In genomic region chr3:164452707-164453106, GRCh38 we compare ENCODE assay signal across 12 cellular contexts.
"Had no signal": no experiment of that assay in that cellular context is flagged by ENCODE, and none has a peak within 500 bp of the region (broad histone marks: within the 10 kb centered on the region; RNA-seq: fewer than 3 reads in every experiment).

No MANE protein-coding gene starts in this region.

- H3K27me3 ChIP-seq: right lobe of liver had no signal

- H3K9me3 ChIP-seq: psoas muscle, right lobe of liver, thoracic aorta had no signal

- H3K4me1 ChIP-seq: psoas muscle, right lobe of liver had no signal

- DNase-seq: activated CD4-positive, alpha-beta memory T cell treated with anti-CD3 and anti-CD28 coated beads for 36 hours; activated CD4-positive, alpha-beta T cell treated with anti-CD3 and anti-CD28 coated beads for 36 hours; activated CD8-positive, alpha-beta memory T cell treated with anti-CD3 and anti-CD28 coated beads, Interleukin-2, amount 10 ng/mL, durations not matched to agents 7 days and 5 days; activated naive CD4-positive, alpha-beta T cell treated with anti-CD3 and anti-CD28 coated beads for 36 hours; activated naive CD8-positive, alpha-beta T cell treated with anti-CD3 and anti-CD28 coated beads, Interleukin-2, amount 50 U/mL, for 24 hours; activated T-cell treated with anti-CD3 and anti-CD28 coated beads, Interleukin-2, amount 50 U/mL, for 1 hour; glutamatergic neuron; psoas muscle; right lobe of liver; stimulated activated naive CD8-positive, alpha-beta T cell treated with anti-CD3 and anti-CD28 coated beads, Interleukin-15, amount 100 ng/mL, for 72 hours; T-helper 17 cell had no signal

- H3K4me3 ChIP-seq: psoas muscle, right lobe of liver, thoracic aorta had no signal

- ATAC-seq: activated CD4-positive, alpha-beta T cell treated with anti-CD3 and anti-CD28 coated beads for 36 hours; activated CD8-positive, alpha-beta memory T cell treated with anti-CD3 and anti-CD28 coated beads, Interleukin-2, amount 10 ng/mL, durations not matched to agents 7 days and 5 days; activated naive CD8-positive, alpha-beta T cell treated with anti-CD3 and anti-CD28 coated beads, Interleukin-2, amount 50 U/mL, for 24 hours; stimulated activated naive CD8-positive, alpha-beta T cell treated with anti-CD3 and anti-CD28 coated beads, Interleukin-15, amount 100 ng/mL, for 72 hours; T-helper 17 cell had no signal

- H3K36me3 ChIP-seq: right lobe of liver, thoracic aorta had no signal
